30 cellular contexts compared by ENCODE assay signal in genomic region chr3:107369791-107370190, GRCh38. TPM values are rescaled to one million over a fixed set of nuclear protein-coding genes. Genes with fewer than 3 reads are reported as not detected.
"Had no signal": no experiment of that assay in that cellular context is flagged by ENCODE, and none has a peak within 500 bp of the region (broad histone marks: within the 10 kb centered on the region; RNA-seq: fewer than 3 reads in every experiment).

No MANE protein-coding gene starts in this region.

- H3K4me3 ChIP-seq: adrenal gland, ascending aorta, left ventricle myocardium inferior, ovary, tibial artery had no signal

- H3K27ac ChIP-seq: adrenal gland, ascending aorta, brain microvascular endothelial cell, foreskin keratinocyte, left ventricle myocardium inferior, ovary, tibial artery, WERI-Rb-1 had no signal

- H3K36me3 ChIP-seq: adrenal gland, ascending aorta, brain microvascular endothelial cell, left ventricle myocardium inferior, ovary, tibial artery, WERI-Rb-1 had no signal

- DNase-seq: activated CD4-positive, alpha-beta T cell treated with anti-CD3 and anti-CD28 coated beads for 1 hour; activated T-cell treated with anti-CD3 and anti-CD28 coated beads, Interleukin-2, amount 50 U/mL, for 24 hours; adrenal gland; brain microvascular endothelial cell; caudate nucleus; effector memory CD4-positive, alpha-beta T cell; foreskin keratinocyte; head of caudate nucleus; hypothalamus; left ventricle myocardium inferior; natural killer cell; ovary; right cardiac atrium; stimulated activated CD4-positive, alpha-beta T cell treated with anti-CD3 and anti-CD28 coated beads, Interleukin-12 subunit alpha, Interleukin-12 subunit beta, amount 100 ng/mL, for 4 hours; stimulated activated CD4-positive, alpha-beta T cell treated with anti-CD3 and anti-CD28 coated beads, Interleukin-4, amount 100 ng/mL, for 4 hours; stimulated activated naive CD8-positive, alpha-beta T cell treated with anti-CD3 and anti-CD28 coated beads, Interleukin-15, Interleukin-2, amounts not matched to agents 100 U/mL and 50 U/mL, for 24 hours; substantia nigra; tibial artery; WERI-Rb-1 had no signal

- H3K9me3 ChIP-seq: adrenal gland, ascending aorta, left ventricle myocardium inferior, ovary, tibial artery had no signal

- H3K4me1 ChIP-seq: ascending aorta, left ventricle myocardium inferior had no signal

- H3K27me3 ChIP-seq: adrenal gland, ascending aorta, brain microvascular endothelial cell, foreskin keratinocyte, ovary, tibial artery had no signal

- ATAC-seq: activated naive CD4-positive, alpha-beta T cell treated with anti-CD3 and anti-CD28 coated beads, Interleukin-2, amount 50 U/mL, for 72 hours; activated T-helper 17 cell treated with anti-CD3 and anti-CD28 coated beads, Interleukin-2, amount 50 U/mL, for 72 hours; esophagus mucosa; foreskin keratinocyte; natural killer cell; right cardiac atrium; stimulated activated naive CD8-positive, alpha-beta T cell treated with anti-CD3 and anti-CD28 coated beads, Interleukin-15, Interleukin-2, amounts not matched to agents 100 U/mL and 50 U/mL, for 24 hours had no signal

RNA-seq across cellular contexts. Expression of gene CCDC54, which starts 7.4 kb away (rescaled TPM):
- total RNA-seq: activated naive CD4-positive, alpha-beta T cell treated with anti-CD3 and anti-CD28 coated beads, Interleukin-2, amount 50 U/mL, for 72 hours; activated T-helper 17 cell treated with anti-CD3 and anti-CD28 coated beads, Interleukin-2, amount 50 U/mL, for 72 hours; adrenal gland; ascending aorta; dermis microvascular lymphatic vessel endothelial cell; endothelial cell of umbilical vein; esophagus mucosa; foreskin keratinocyte; left ventricle myocardium inferior; lung microvascular endothelial cell; natural killer cell; pulmonary artery endothelial cell; right cardiac atrium; skeletal muscle tissue; T-helper 2 cell treated with Interferon-gamma antibody and Interleukin-4, amounts not matched to agents 100 ng/mL and 5 ng/mL, for 36 hours; urinary bladder had no signal
- polyA plus RNA-seq: adrenal gland, endothelial cell of umbilical vein, foreskin keratinocyte, ovary, right cardiac atrium, urinary bladder had no signal
